30 cellular contexts compared by ENCODE assay signal in the genomic region with DNA sequence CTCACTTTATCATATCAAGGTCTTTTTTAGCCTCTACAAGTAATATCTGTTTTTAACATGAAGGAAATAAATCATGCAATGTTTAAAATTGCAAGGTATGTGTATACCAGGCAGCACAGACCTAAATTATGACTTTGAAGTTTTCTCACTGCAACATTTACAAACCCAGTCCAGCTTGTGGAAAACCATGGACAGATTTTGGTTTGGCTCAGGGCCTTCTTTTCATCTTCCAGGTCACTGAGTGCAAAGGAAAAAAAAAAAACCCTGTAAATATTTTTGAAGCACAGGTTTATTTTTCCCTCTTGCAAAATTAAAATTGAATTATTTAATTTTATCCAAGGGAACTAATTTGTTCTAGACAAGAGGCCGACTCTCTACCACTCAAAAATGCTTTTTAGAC. TPM values are rescaled to one million over a fixed set of nuclear protein-coding genes. Genes with fewer than 3 reads are reported as not detected.
DNase-seq lines count a peak whose midpoint lies in the region; ATAC-seq, FAIRE-seq and TF ChIP-seq lines count a peak whose summit lies in the region.
"Had no signal": no experiment of that assay in that cellular context is flagged by ENCODE, and none has a peak within 500 bp of the region (broad histone marks: within the 10 kb centered on the region; RNA-seq: fewer than 3 reads in every experiment).

No MANE protein-coding gene starts in this region.

- H3K4me1 ChIP-seq in rectal smooth muscle tissue (ENCODE audit: control insufficient read depth, insufficient read depth, low read length): no peaks in the 10 kb centered on the region
- H3K4me1 ChIP-seq in prostate gland (replicated peaks): no peaks in the 10 kb centered on the region
- H3K4me1 ChIP-seq: BE2C, BLaER1 had no signal

- no peaks in the 10 kb centered on the region for H3K9me3 ChIP-seq in prostate gland
- H3K9me3 ChIP-seq: BE2C had no signal

- no peak for FAIRE-seq in GM12892 (lab: Jason Lieb, UNC)
- FAIRE-seq: A204.1, G401.6, GM12891, GM18507 had no signal

- H3K36me3 ChIP-seq in rectal smooth muscle tissue (ENCODE audit: control insufficient read depth, insufficient read depth, low read length): no peaks in the 10 kb centered on the region
- no peaks in the 10 kb centered on the region for H3K36me3 ChIP-seq in prostate gland
- H3K36me3 ChIP-seq: BE2C, BLaER1 had no signal

- no peak for ATAC-seq in HG02642 (IDR thresholded peaks at IDR 0.05; ENCODE audit: poor library complexity, unreplicated experiment)

- TF ChIP-seq POLR2A in prostate gland (IDR thresholded peaks at IDR 0.05) (no peak), GM12892 (IDR thresholded peaks at IDR 0.05; ENCODE audit: low read depth, low read length) (no peak)

- DNase-seq in amniotic epithelial cell (ENCODE audit: low read depth) (peak; percentile 24), cerebellar nuclear complex (lab: John Stamatoyannopoulos, UW) (peak; percentile 30 to 41), prostate gland (ENCODE audit: low spot score) (no peak), GM12892 (ENCODE audit: insufficient read length) (no peak)
- no peak for DNase-seq in stimulated activated CD8-positive, alpha-beta memory T cell treated with anti-CD3 and anti-CD28 coated beads, Interleukin-4, amount 100 ng/mL, for 48 hours
- DNase-seq: 8988T; ACHN; BE2C; CD4-positive, alpha-beta memory T cell; CD4-positive, CD25-positive, alpha-beta regulatory T cell; CD8-positive, alpha-beta memory T cell; COR-L47; DMS 273 treated with DMSO at 0.1 percent for 48 hours; DMS153; DMS53; DMS79; DND-41; EL; GF-D8 had no signal

- H3K27ac ChIP-seq in rectal smooth muscle tissue (ENCODE audit: low read depth, low read length) (peak overlapping the region; percentile 28), prostate gland (no peak overlapping the region)
- H3K27ac ChIP-seq: BLaER1 had no signal

- H3K27me3 ChIP-seq in rectal smooth muscle tissue (ENCODE audit: control insufficient read depth, insufficient read depth, low read length) (no peaks in the 10 kb centered on the region), prostate gland (replicated peaks; ENCODE audit: insufficient read depth) (no peaks in the 10 kb centered on the region)
- H3K27me3 ChIP-seq: BE2C, BLaER1 had no signal

- no peak overlapping the region for H3K9ac ChIP-seq in rectal smooth muscle tissue (ENCODE audit: low read length)
- H3K9ac ChIP-seq: BLaER1 had no signal

- H3K4me3 ChIP-seq in rectal smooth muscle tissue (ENCODE audit: low read length) (no peak overlapping the region), prostate gland (no peak overlapping the region)
- H3K4me3 ChIP-seq: BLaER1 had no signal

- no peak for TF ChIP-seq CTCF in prostate gland (IDR thresholded peaks at IDR 0.05)

- intact Hi-C loops in prostate gland (cut with DNase I): no loop called here

- WGBS in prostate gland: 86% methylated on average over 1 of the region's 1 CpG

RNA-seq across cellular contexts. Expression of a gene that starts 13.8 kb away (rescaled TPM):
- 100 to 1,000 TPM; 233 to 388 TPM for total RNA-seq in prostate gland
- not detected for polyA plus RNA-seq in GM12892 (2012; ENCODE audit: missing spikeins)
- total RNA-seq: A673; CD8-positive, alpha-beta memory T cell had no signal
- polyA plus RNA-seq: CD14-positive monocyte; CD4-positive, alpha-beta memory T cell; CD8-positive, alpha-beta memory T cell had no signal

RNA-seq across cellular contexts. Expression of a gene that starts 28.6 kb away (rescaled TPM):
- total RNA-seq in prostate gland: under 1 TPM; 0.68 to 0.82 TPM
- not detected for polyA plus RNA-seq in GM12892 (2012; ENCODE audit: missing spikeins)
- total RNA-seq: A673; CD4-positive, alpha-beta memory T cell; CD4-positive, CD25-positive, alpha-beta regulatory T cell; CD8-positive, alpha-beta memory T cell; Daoy had no signal
- polyA plus RNA-seq: AG04450; CD14-positive monocyte; CD4-positive, alpha-beta memory T cell; CD4-positive, CD25-positive, alpha-beta regulatory T cell; CD8-positive, alpha-beta memory T cell had no signal

RNA-seq across cellular contexts. Expression of a gene that starts 57.9 kb away (rescaled TPM):
- 1 to 10 TPM in 1 of 2 donors, not detected in 1; 2.2 TPM for total RNA-seq in prostate gland
- 0.28 TPM for polyA plus RNA-seq in GM12892 (2012; ENCODE audit: missing spikeins)
- total RNA-seq: A673; CD4-positive, alpha-beta memory T cell; CD4-positive, CD25-positive, alpha-beta regulatory T cell; CD8-positive, alpha-beta memory T cell had no signal
- polyA plus RNA-seq: CD8-positive, alpha-beta memory T cell had no signal

Comparison
In these comparisons a context has a peak if more than half of its experiments do, and no peak if none do; other contexts are left out.
1. DNase-seq: peak in amniotic epithelial cell (single experiment) and cerebellar nuclear complex (2 of 2); none in stimulated activated CD8-positive, alpha-beta memory T cell treated with anti-CD3 and anti-CD28 coated beads, Interleukin-4, amount 100 ng/mL, for 48 hours (single experiment), prostate gland (single experiment) and GM12892 (single experiment).